8 cellular contexts compared by ENCODE assay signal in the genomic region with DNA sequence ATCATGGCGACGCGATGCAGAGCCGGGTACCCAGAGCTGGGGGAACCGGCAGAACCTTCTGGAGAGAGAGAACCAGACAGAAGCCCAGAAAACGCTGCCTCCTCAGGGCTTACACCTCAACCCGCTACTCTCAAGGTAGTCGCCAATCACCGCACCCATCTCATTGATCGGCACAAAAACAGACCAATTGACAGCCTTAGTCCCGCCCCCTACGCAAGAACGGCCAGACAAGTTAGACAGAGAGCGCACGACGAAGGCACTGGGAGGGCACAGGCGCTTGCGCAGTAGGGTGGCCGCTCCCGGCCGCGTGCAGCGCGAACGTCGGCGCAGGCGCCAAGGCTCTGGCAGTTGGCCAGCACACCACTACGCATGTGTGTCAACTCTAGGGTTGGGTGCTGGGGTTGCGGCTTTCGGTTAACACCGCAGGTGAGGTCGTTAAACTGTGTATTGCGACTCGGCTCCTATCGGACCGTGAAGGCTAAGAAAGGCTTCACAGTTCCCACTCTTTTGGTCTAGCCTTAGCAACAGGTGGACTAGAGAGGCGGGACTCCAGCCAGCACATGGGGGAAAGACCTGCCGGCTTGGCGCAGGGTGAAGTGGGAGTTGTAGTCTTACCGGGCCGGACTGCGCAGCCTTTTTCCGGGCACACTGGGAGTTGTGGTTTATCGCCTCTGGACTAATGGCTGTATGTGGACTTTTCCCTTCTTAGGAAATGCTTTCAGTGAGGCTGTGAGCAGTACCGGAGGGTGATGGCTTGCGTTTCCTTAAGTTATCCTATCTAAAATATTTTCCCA. TPM values are rescaled to one million over a fixed set of nuclear protein-coding genes. Genes with fewer than 3 reads are reported as not detected.
A peak's percentile ranks its signal among the peaks of the same experiment; 100 is the strongest.
DNase-seq lines count a peak whose midpoint lies in the region; ATAC-seq and TF ChIP-seq lines count a peak whose summit lies in the region.

Gene CCT3 (minus strand): TSS at position 113 of the 794 bp plus-strand sequence. CDS start 108 bp downstream, at position 5.
Gene TSACC (plus strand): TSS at position 347 of the 794 bp plus-strand sequence. CDS start 1,232 bp downstream, outside the sequence.

- DNase-seq in CD4-positive, alpha-beta T cell = peak; percentile 98 to 100 (median 99)
- DNase-seq in NCI-H82 (lab: John Stamatoyannopoulos, UW) (peak; percentile 100), right lobe of liver (peak; percentile 98 to 99 (median 99))
- peak; percentile 99 for DNase-seq in activated CD4-positive, alpha-beta memory T cell treated with anti-CD3 and anti-CD28 coated beads for 36 hours
- DNase-seq in stimulated activated CD4-positive, alpha-beta T cell treated with anti-CD3 and anti-CD28 coated beads, Interleukin-4, amount 100 ng/mL, for 24 hours = peak; percentile 99

- no peak for TF ChIP-seq CTCF in CD4-positive, alpha-beta T cell (IDR thresholded peaks at IDR 0.05)
- no peak for TF ChIP-seq CTCF in right lobe of liver (IDR thresholded peaks at IDR 0.05)

- CTCF ChIA-PET in CD4-positive, alpha-beta T cell (lab: Charles Lee) = interaction anchor here (1.6 kb wide), 1 partner anchor 367 kb away, joined by 3 read pairs; the partner anchor contains the start of gene CRABP2
- CTCF ChIA-PET in activated CD4-positive, alpha-beta memory T cell treated with anti-CD3 and anti-CD28 coated beads for 36 hours (lab: Charles Lee) = interaction anchor here (0.9 to 2.3 kb wide), 4 partner anchors 19 to 108 kb away, joined by 3 to 8 read pairs (median 8); partner anchors contain the start of gene TMEM79

- peak; percentile 95 for ATAC-seq in CD4-positive, alpha-beta T cell (ENCODE audit: poor library complexity)
- peak; percentile 92 for ATAC-seq in GM19452 (IDR thresholded peaks at IDR 0.05; ENCODE audit: unreplicated experiment)
- ATAC-seq in HG03575 (IDR thresholded peaks at IDR 0.05; ENCODE audit: extremely low read depth, insufficient number of reproducible peaks, low FRiP score, unreplicated experiment) = peak; percentile 71
- peak; percentile 93 to 98 (median 96) for ATAC-seq in right lobe of liver

- peak within 1 kb of the TSS; percentile 88 for H3K27ac Mint-ChIP-seq in CD4-positive, alpha-beta T cell
- peak within 1 kb of the TSS; percentile 95 for H3K27ac Mint-ChIP-seq in activated CD4-positive, alpha-beta memory T cell treated with anti-CD3 and anti-CD28 coated beads for 36 hours

- POLR2A ChIA-PET in CD4-positive, alpha-beta T cell (lab: Charles Lee) = interaction anchor here (1.0 to 2.0 kb wide), 4 partner anchors 55 to 162 kb away, joined by 3 to 17 read pairs (median 4); partner anchors contain the start of genes MEF2D, PMF1, SMG5 and TMEM79
- POLR2A ChIA-PET in activated CD4-positive, alpha-beta memory T cell treated with anti-CD3 and anti-CD28 coated beads for 36 hours (lab: Charles Lee) = interaction anchor here (0.9 to 1.4 kb wide), 3 partner anchors 18 to 125 kb away, joined by 3 to 14 read pairs (median 3); partner anchors contain the start of genes PMF1 and SMG5

- H3K4me3 ChIP-seq in duodenal mucosa (ENCODE audit: low read depth in 1 of 2, low read length in 2 of 2) = peak within 1 kb of the TSS; percentile 90
- peak within 1 kb of the TSS; percentile 62 to 91 (median 82) for H3K4me3 ChIP-seq in right lobe of liver

- peak within 1 kb of the TSS; percentile 87 for H3K4me3 Mint-ChIP-seq in CD4-positive, alpha-beta T cell
- H3K4me3 Mint-ChIP-seq in activated CD4-positive, alpha-beta memory T cell treated with anti-CD3 and anti-CD28 coated beads for 36 hours = peak within 1 kb of the TSS; percentile 90

- H3K36me3 Mint-ChIP-seq in CD4-positive, alpha-beta T cell (ENCODE audit: low read depth) = peaks cover 44% of the 10 kb centered on the region
- H3K36me3 Mint-ChIP-seq in activated CD4-positive, alpha-beta memory T cell treated with anti-CD3 and anti-CD28 coated beads for 36 hours = peaks cover 33% of the 10 kb centered on the region

- intact Hi-C loops in CD4-positive, alpha-beta T cell (cut with DNase I, micrococcal nuclease) = loop anchor here in 1 of 2 experiments (1.0 to 5.0 kb wide), 3 partner anchors 56 to 146 kb away; partner anchors contain the start of genes PMF1, SLC25A44 and SMG5
- intact Hi-C loops in activated CD4-positive, alpha-beta memory T cell treated with anti-CD3 and anti-CD28 coated beads for 36 hours (cut with micrococcal nuclease) = loop anchor here (5.0 kb wide), 5 partner anchors 56 to 406 kb away; partner anchors contain the start of genes KHDC4, MEF2D, SMG5 and TMEM79
- intact Hi-C loops in right lobe of liver (cut with DNase I) = no loop called here

- no peaks in the 10 kb centered on the region for H3K27me3 ChIP-seq in CD4-positive, alpha-beta T cell (ENCODE audit: control insufficient read depth, insufficient read depth, low read length)
- H3K27me3 ChIP-seq in duodenal mucosa (ENCODE audit: control insufficient read depth in 1 of 2, insufficient read depth in 2 of 2, low read length in 2 of 2) (no peaks in the 10 kb centered on the region), right lobe of liver (no peaks in the 10 kb centered on the region)

- H3K4me1 Mint-ChIP-seq in CD4-positive, alpha-beta T cell (ENCODE audit: low read depth) = peaks cover 41% of the 10 kb centered on the region
- peaks cover 27% of the 10 kb centered on the region for H3K4me1 Mint-ChIP-seq in activated CD4-positive, alpha-beta memory T cell treated with anti-CD3 and anti-CD28 coated beads for 36 hours (ENCODE audit: low read depth)

- H3K4me1 ChIP-seq in duodenal mucosa (ENCODE audit: control insufficient read depth in 1 of 2, insufficient read depth in 2 of 2, low read length in 2 of 2) = peaks cover 11 to 16% of the 10 kb centered on the region in 2 donors
- H3K4me1 ChIP-seq in right lobe of liver = peaks cover 0 to 15% (median 3%) of the 10 kb centered on the region in 4 donors

- peak; percentile 78 for TF ChIP-seq POLR2A in right lobe of liver (IDR thresholded peaks at IDR 0.05)

- no peaks in the 10 kb centered on the region for H3K9me3 ChIP-seq in CD4-positive, alpha-beta T cell (ENCODE audit: control insufficient read depth, low read length)
- H3K9me3 ChIP-seq in duodenal mucosa (ENCODE audit: control insufficient read depth in 1 of 2, low read length in 2 of 2) = no peaks in the 10 kb centered on the region
- H3K9me3 ChIP-seq in right lobe of liver = no peaks in the 10 kb centered on the region

- H3K9ac ChIP-seq in duodenal mucosa (ENCODE audit: low read depth in 1 of 2, low read length in 2 of 2) = peak within 1 kb of the TSS; percentile 78 to 80

- 0% methylated on average over 26 of the region's 47 CpGs for WGBS in right lobe of liver (ENCODE audit: insufficient coverage, low coverage, low lambda C conversion rate, missing lambda C conversion rate)

- H3K36me3 ChIP-seq in duodenal mucosa (ENCODE audit: control insufficient read depth in 1 of 2, insufficient read depth in 2 of 2, low read length in 2 of 2) (peaks cover 13 to 24% of the 10 kb centered on the region in 2 donors), right lobe of liver (peaks cover 0 to 24% (median 10%) of the 10 kb centered on the region in 4 donors)

- H3K9me3 Mint-ChIP-seq in CD4-positive, alpha-beta T cell = no peaks in the 10 kb centered on the region
- no peaks in the 10 kb centered on the region for H3K9me3 Mint-ChIP-seq in activated CD4-positive, alpha-beta memory T cell treated with anti-CD3 and anti-CD28 coated beads for 36 hours

- peak within 1 kb of the TSS; percentile 79 for H3K27ac ChIP-seq in CD4-positive, alpha-beta T cell (ENCODE audit: low read depth, low read length)
- H3K27ac ChIP-seq in duodenal mucosa (ENCODE audit: low read depth, low read length) (peak within 1 kb of the TSS; percentile 77), right lobe of liver (peak within 1 kb of the TSS; percentile 68 to 86 (median 70))

- no peaks in the 10 kb centered on the region for H3K27me3 Mint-ChIP-seq in CD4-positive, alpha-beta T cell
- no peaks in the 10 kb centered on the region for H3K27me3 Mint-ChIP-seq in activated CD4-positive, alpha-beta memory T cell treated with anti-CD3 and anti-CD28 coated beads for 36 hours

RNA-seq across cellular contexts. Expression of gene CCT3, which starts in this region (rescaled TPM):
- 10 to 100 TPM; 49.6 to 50.2 TPM for total RNA-seq in CD4-positive, alpha-beta T cell
- 100 to 1,000 TPM; 344 to 356 TPM for total RNA-seq in activated CD4-positive, alpha-beta memory T cell treated with anti-CD3 and anti-CD28 coated beads for 36 hours
- total RNA-seq in right lobe of liver = 100 to 1,000 TPM in 3 of 6 experiments, 10 to 100 TPM in 3; 79.3 to 179 (median 115) TPM

RNA-seq across cellular contexts. Expression of gene TSACC, which starts in this region (rescaled TPM):
- not detected for total RNA-seq in CD4-positive, alpha-beta T cell
- not detected for total RNA-seq in activated CD4-positive, alpha-beta memory T cell treated with anti-CD3 and anti-CD28 coated beads for 36 hours
- total RNA-seq in right lobe of liver = 1 to 10 TPM in 2 of 6 experiments, under 1 TPM in 2, not detected in 2; 0.37 to 1.1 (median 0.99) TPM

Comparison
In these comparisons a context has a peak if more than half of its experiments do, and no peak if none do; other contexts are left out.
1. Peak in every context shown above with its lines: DNase-seq, ATAC-seq, H3K4me3 ChIP-seq and H3K27ac ChIP-seq.